ENCODE assay signal across 24 cellular contexts in the genomic region with DNA sequence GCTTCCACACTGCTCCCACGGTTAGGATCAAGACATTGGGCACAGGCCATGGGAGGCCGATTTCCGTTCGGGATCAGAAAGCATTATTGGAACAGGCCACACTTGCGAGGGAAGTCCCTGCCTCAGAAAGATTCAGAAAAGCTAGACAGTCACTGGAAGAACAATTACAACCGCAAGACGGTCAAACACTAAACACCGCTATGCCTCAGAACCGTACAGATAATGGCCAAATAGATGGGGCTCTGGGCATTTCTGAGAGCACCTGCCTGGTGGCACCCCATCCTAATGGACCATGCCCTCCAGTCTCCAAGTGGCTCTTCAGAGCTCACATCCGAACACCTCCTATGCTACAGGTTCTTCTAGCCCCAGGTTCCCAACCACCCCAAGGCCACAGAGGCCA. TPM values are rescaled to one million over a fixed set of nuclear protein-coding genes. Genes with fewer than 3 reads are reported as not detected.
DNase-seq lines count a peak whose midpoint lies in the region; TF ChIP-seq lines count a peak whose summit lies in the region.
"Had no signal": no experiment of that assay in that cellular context is flagged by ENCODE, and none has a peak within 500 bp of the region (broad histone marks: within the 10 kb centered on the region; RNA-seq: fewer than 3 reads in every experiment).

No MANE protein-coding gene starts in this region.

- H3K27ac Mint-ChIP-seq in activated T-cell treated with anti-CD3 and anti-CD28 coated beads, Interleukin-2, amount 50 U/mL, for 24 hours = peak overlapping the region; percentile 45
- H3K27ac Mint-ChIP-seq: activated B cell treated with CpG ODN at 0.5 μM for 24 hours had no signal

- H3K4me1 Mint-ChIP-seq in activated T-cell treated with anti-CD3 and anti-CD28 coated beads, Interleukin-2, amount 50 U/mL, for 24 hours (ENCODE audit: low read depth) = peaks cover 6% of the 10 kb centered on the region

- H2AFZ ChIP-seq in OCI-LY1 (ENCODE audit: low read length) = no peak overlapping the region

- no peaks in the 10 kb centered on the region for H3K9me3 Mint-ChIP-seq in activated T-cell treated with anti-CD3 and anti-CD28 coated beads, Interleukin-2, amount 50 U/mL, for 24 hours
- H3K9me3 Mint-ChIP-seq: activated B cell treated with CpG ODN at 0.5 μM for 24 hours; activated CD8-positive, alpha-beta T cell treated with anti-CD3 and anti-CD28 coated beads for 36 hours; activated naive CD8-positive, alpha-beta T cell treated with anti-CD3 and anti-CD28 coated beads for 36 hours; stimulated activated naive CD8-positive, alpha-beta T cell treated with anti-CD3 and anti-CD28 coated beads, Interleukin-15, amount 100 ng/mL, for 72 hours had no signal

- H3K36me3 Mint-ChIP-seq in activated T-cell treated with anti-CD3 and anti-CD28 coated beads, Interleukin-2, amount 50 U/mL, for 24 hours (ENCODE audit: low read depth) = peaks cover 82% of the 10 kb centered on the region

- no peaks in the 10 kb centered on the region for H4K20me1 ChIP-seq in OCI-LY1 (ENCODE audit: insufficient read depth, low read length)

- H3K27ac ChIP-seq in OCI-LY1 (ENCODE audit: low read depth, low read length, poor library complexity, severe bottlenecking) (peak overlapping the region; percentile 96), esophagus (ENCODE audit: low read depth in 2 of 2, low read length in 1 of 2) (peak overlapping the region; percentile 83)
- H3K27ac ChIP-seq: HL-60 had no signal

- H3K4me2 ChIP-seq in OCI-LY1 (ENCODE audit: low read length) (peak overlapping the region; percentile 14; the same call in 1 of the 2 replicates), skeletal muscle satellite cell (ENCODE audit: low read length) (no peak overlapping the region)

- no peaks in the 10 kb centered on the region for H3K9me2 ChIP-seq in OCI-LY1 (ENCODE audit: low read depth, low read length)

- H3F3A ChIP-seq in OCI-LY1 (ENCODE audit: insufficient read depth, low read length) = peaks cover 4% of the 10 kb centered on the region; the same call in 1 of the 2 replicates

- peak overlapping the region; percentile 7; the same call in 1 of the 2 replicates for H3K9ac ChIP-seq in OCI-LY1 (ENCODE audit: low read length)
- peak overlapping the region; percentile 4 for H3K9ac ChIP-seq in skeletal muscle satellite cell (ENCODE audit: low read depth, low read length)

- H3K79me2 ChIP-seq in OCI-LY1 (ENCODE audit: insufficient read depth, low read length) = no peaks in the 10 kb centered on the region

- H3K27me3 ChIP-seq in OCI-LY1 (ENCODE audit: insufficient read depth, low read length) = no peaks in the 10 kb centered on the region
- H3K27me3 ChIP-seq in esophagus (ENCODE audit: control insufficient read depth in 1 of 2, insufficient read depth in 2 of 2, low read length in 2 of 2) = no peaks in the 10 kb centered on the region
- H3K27me3 ChIP-seq in skeletal muscle satellite cell (ENCODE audit: control insufficient read depth, insufficient read depth, low read length) = no peaks in the 10 kb centered on the region
- H3K27me3 ChIP-seq: BE2C had no signal

- 66 to 81% methylated on average over 10 of the region's 10 CpGs for WGBS in esophagus, 2 donors

- no peak for TF ChIP-seq CTCF in OCI-LY1 (IDR thresholded peaks at IDR 0.05; ENCODE audit: low read length)

- H3K4me3 ChIP-seq in OCI-LY1 (ENCODE audit: low read depth, low read length, poor library complexity, severe bottlenecking) (no peak overlapping the region), esophagus (ENCODE audit: low read depth in 1 of 2, low read length in 2 of 2) (no peak overlapping the region), skeletal muscle satellite cell (ENCODE audit: low read length) (no peak overlapping the region)
- H3K4me3 ChIP-seq: coronary artery, HAP-1 had no signal

- H3K36me3 ChIP-seq in OCI-LY1 (ENCODE audit: insufficient read depth, low read length) = peaks cover 7% of the 10 kb centered on the region; the same call in 1 of the 2 replicates
- H3K36me3 ChIP-seq in esophagus (ENCODE audit: control insufficient read depth in 2 of 2, insufficient read depth in 2 of 2, low read length in 1 of 2) = peaks cover 0 to 25% of the 10 kb centered on the region in 2 donors
- H3K36me3 ChIP-seq in skeletal muscle satellite cell (ENCODE audit: insufficient read depth, low read length) = peaks cover 88% of the 10 kb centered on the region

- H3K27me3 Mint-ChIP-seq in activated T-cell treated with anti-CD3 and anti-CD28 coated beads, Interleukin-2, amount 50 U/mL, for 24 hours = no peaks in the 10 kb centered on the region
- H3K27me3 Mint-ChIP-seq: activated B cell treated with CpG ODN at 0.5 μM for 24 hours; activated CD8-positive, alpha-beta T cell treated with anti-CD3 and anti-CD28 coated beads for 36 hours; activated naive CD8-positive, alpha-beta T cell treated with anti-CD3 and anti-CD28 coated beads for 36 hours; stimulated activated naive CD8-positive, alpha-beta T cell treated with anti-CD3 and anti-CD28 coated beads, Interleukin-15, amount 100 ng/mL, for 72 hours had no signal

- H3K4me3 Mint-ChIP-seq in activated T-cell treated with anti-CD3 and anti-CD28 coated beads, Interleukin-2, amount 50 U/mL, for 24 hours = no peak overlapping the region
- H3K4me3 Mint-ChIP-seq: activated B cell treated with CpG ODN at 0.5 μM for 24 hours; activated CD8-positive, alpha-beta T cell treated with anti-CD3 and anti-CD28 coated beads for 36 hours; activated naive CD8-positive, alpha-beta T cell treated with anti-CD3 and anti-CD28 coated beads for 36 hours; stimulated activated naive CD8-positive, alpha-beta T cell treated with anti-CD3 and anti-CD28 coated beads, Interleukin-15, amount 100 ng/mL, for 72 hours had no signal

- no peak for DNase-seq in activated T-cell treated with anti-CD3 and anti-CD28 coated beads, Interleukin-2, amount 50 U/mL, for 24 hours
- no peak for DNase-seq in activated T-cell treated with anti-CD3 and anti-CD28 coated beads, Interleukin-2, amount 50 U/mL, for 48 hours
- DNase-seq in cerebellum (ENCODE audit: low spot score) (no peak), NCI-H146 (lab: John Stamatoyannopoulos, UW) (no peak)
- no peak for DNase-seq in activated CD4-positive, alpha-beta T cell treated with anti-CD3 and anti-CD28 coated beads for 48 hours
- DNase-seq: activated B cell treated with CpG ODN at 0.5 μM for 24 hours; activated CD8-positive, alpha-beta T cell treated with anti-CD3 and anti-CD28 coated beads for 36 hours; activated naive CD8-positive, alpha-beta T cell treated with anti-CD3 and anti-CD28 coated beads for 36 hours; activated T-cell treated with anti-CD3 and anti-CD28 coated beads, Interleukin-2, amount 50 U/mL, for 1 hour; BE2C; DMS 273 treated with DMSO at 0.1 percent for 48 hours; foreskin fibroblast; GDM1; NCI-H187 treated with DMSO at 0.1 percent for 48 hours; NCI-H345; occipital lobe; PC-3; stimulated activated naive CD8-positive, alpha-beta T cell treated with anti-CD3 and anti-CD28 coated beads, Interleukin-15, amount 100 ng/mL, for 72 hours had no signal

- H3K4me1 ChIP-seq in OCI-LY1 (ENCODE audit: insufficient read depth, low read length, severe bottlenecking) (peaks cover 85% of the 10 kb centered on the region), esophagus (ENCODE audit: control insufficient read depth in 2 of 2, insufficient read depth in 2 of 2, low read length in 1 of 2) (peaks cover 0 to 22% of the 10 kb centered on the region in 2 donors), skeletal muscle satellite cell (ENCODE audit: control insufficient read depth, insufficient read depth, low read length) (peaks cover 23% of the 10 kb centered on the region)
- H3K4me1 ChIP-seq: BE2C, HAP-1 had no signal

- no peaks in the 10 kb centered on the region for H3K9me3 ChIP-seq in OCI-LY1 (ENCODE audit: low read length)
- H3K9me3 ChIP-seq in esophagus (ENCODE audit: control insufficient read depth in 2 of 2, insufficient read depth in 1 of 2, low read depth in 1 of 2, low read length in 1 of 2) = peaks cover 0 to 2% of the 10 kb centered on the region in 2 donors
- H3K9me3 ChIP-seq in skeletal muscle satellite cell (replicated peaks; ENCODE audit: low read length) = no peaks in the 10 kb centered on the region
- H3K9me3 ChIP-seq: BE2C, HAP-1 had no signal

RNA-seq across cellular contexts. Expression of a gene that starts 42.0 kb away (rescaled TPM):
- 1 to 10 TPM; 3.1 to 4.7 TPM for polyA plus RNA-seq in esophagus
- 9.1 and 12.2 TPM in 2 replicates for total RNA-seq in skeletal muscle satellite cell (2012; rRNA removed)
- 13.1 TPM for total RNA-seq in cerebellum
